3 cellular contexts compared by ENCODE assay signal in genomic region chr1:206235190-206235589, GRCh38. TPM values are rescaled to one million over a fixed set of nuclear protein-coding genes. Genes with fewer than 3 reads are reported as not detected.
A peak's percentile ranks its signal among the peaks of the same experiment; 100 is the strongest.
DNase-seq lines count a peak whose midpoint lies in the region; ATAC-seq and TF ChIP-seq lines count a peak whose summit lies in the region.
"Not testable (repeated sequence)": the region's sequence is repeated elsewhere in the genome, so short reads cannot be mapped to it uniquely, and the experiment has no call there.
"Had no signal": no experiment of that assay in that cellular context is flagged by ENCODE, and none has a peak within 500 bp of the region (broad histone marks: within the 10 kb centered on the region; RNA-seq: fewer than 3 reads in every experiment).

No MANE protein-coding gene starts in this region.

- not testable (repeated sequence) for H2AFZ ChIP-seq in GM23338

- not testable (repeated sequence) for H3K4me2 ChIP-seq in GM23338

- H3K4me1 Mint-ChIP-seq in GM23338, WTC11: not testable (repeated sequence)

- not testable (repeated sequence) for H3K27ac Mint-ChIP-seq in GM23338, WTC11

- not testable (repeated sequence) for DNase-seq in GM23338 (ENCODE audit: low spot score); WTC11 (ENCODE audit: low spot score)

- H3K4me1 ChIP-seq in GM23338 (ENCODE audit: insufficient read depth), result not testable (repeated sequence)

- not testable (repeated sequence) for H3K36me3 Mint-ChIP-seq in GM23338 (ENCODE audit: low read depth); WTC11

- H3K27ac ChIP-seq in GM23338 (ENCODE audit: low read depth), result not testable (repeated sequence)

- POLR2A ChIA-PET in WTC11 (lab: Charles Lee), result not testable (repeated sequence)

- H3K9me3 Mint-ChIP-seq in GM23338, WTC11: not testable (repeated sequence)

- not testable (repeated sequence) for H3K4me3 ChIP-seq in GM23338

- not testable (repeated sequence) for H3F3A ChIP-seq in GM23338 (replicated peaks; ENCODE audit: low read depth)

- CTCF ChIA-PET in WTC11 (lab: Charles Lee), result not testable (repeated sequence)

- not testable (repeated sequence) for H4K20me1 ChIP-seq in GM23338 (replicated peaks; ENCODE audit: insufficient read depth)

- not testable (repeated sequence) for H3K9me2 ChIP-seq in GM23338 (ENCODE audit: insufficient read depth)

- H3K4me3 Mint-ChIP-seq in GM23338, WTC11: not testable (repeated sequence)

- H3K36me3 ChIP-seq in GM23338 (ENCODE audit: insufficient read depth), result not testable (repeated sequence)

- ATAC-seq in GM23338 (peak; percentile 73), WTC11 (peak; percentile 74)

- not testable (repeated sequence) for H3K79me2 ChIP-seq in GM23338 (replicated peaks; ENCODE audit: insufficient read depth)

- not testable (repeated sequence) for TF ChIP-seq CTCF in GM23338 (conservative IDR thresholded peaks at IDR 0.05; ENCODE audit: low read depth in 2 of 2); WTC11 (IDR thresholded peaks at IDR 0.05)

- H3K27me3 ChIP-seq in GM23338 (ENCODE audit: insufficient read depth), result not testable (repeated sequence)

- not testable (repeated sequence) for H3K27me3 Mint-ChIP-seq in GM23338 (ENCODE audit: insufficient read depth, low read depth, poor library complexity); WTC11 (ENCODE audit: low read depth)

RNA-seq across cellular contexts. Expression of gene SRGAP2, which starts 31.8 kb away (rescaled TPM):
- total RNA-seq in GM23338 (2014; rRNA removed; shearing (Covaris generic)), result 69.2 and 77.8 TPM in 2 replicates
- 41.4 and 48.3 TPM in 2 replicates for polyA plus RNA-seq in GM23338 (2016; fragmentation: Nextera tagmentation; extraction: Ambion mirVana)
- 74.2 to 81.2 TPM (median 74.4 TPM) in 3 replicates for total RNA-seq in WTC11 (2021)

RNA-seq across cellular contexts. Expression of gene FAM72A, which starts 32.6 kb away (rescaled TPM):
- total RNA-seq in GM23338 (2014; rRNA removed; shearing (Covaris generic)), result 15.3 and 19.1 TPM in 2 replicates
- polyA plus RNA-seq in GM23338 (2016; fragmentation: Nextera tagmentation; extraction: Ambion mirVana), result 24.0 and 26.7 TPM in 2 replicates
- 25.5 to 30.6 TPM (median 27.9 TPM) in 3 replicates for total RNA-seq in WTC11 (2021)
- total RNA-seq: CD8-positive, alpha-beta T cell had no signal
